In the genomic region with DNA sequence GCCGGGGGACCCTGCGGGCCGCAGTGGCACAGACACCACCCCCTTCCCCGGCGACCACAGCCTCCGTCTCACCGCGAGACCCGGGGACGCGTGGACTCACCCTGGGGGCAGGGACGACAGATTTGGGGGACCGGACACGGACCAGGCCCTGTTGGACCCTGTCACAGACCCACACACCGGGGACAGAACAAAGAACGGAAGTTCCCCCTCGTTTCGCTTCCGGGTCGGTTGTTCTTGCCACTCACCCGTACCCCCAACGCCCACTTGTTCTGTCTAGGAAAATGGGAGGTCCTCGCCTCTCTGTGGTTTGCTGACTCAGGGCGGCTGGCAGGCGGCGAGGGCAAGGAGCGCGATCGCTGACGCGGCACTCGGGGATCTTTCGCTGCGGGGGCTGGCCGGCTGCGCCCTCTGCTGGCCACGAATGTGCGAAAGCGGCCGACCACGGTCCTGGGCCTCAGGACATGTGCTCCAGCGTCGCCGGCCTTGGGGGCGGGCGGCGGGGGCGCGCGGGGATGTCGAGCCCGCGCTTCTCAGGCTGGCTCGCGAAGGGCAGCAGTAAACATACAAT, we compare ENCODE assay signal across 1 cellular context.
TF ChIP-seq lines count a peak whose summit lies in the region.

A gene (minus strand): TSS at position 189 of the 568 bp plus-strand sequence. CDS start 4,366 bp downstream, outside the sequence.

TF ChIP-seq in liver, 16 proteins besides CTCF, POLR2A, EP300 and RAD21 (continued from another document):
- TF ChIP-seq, protein P1, sequence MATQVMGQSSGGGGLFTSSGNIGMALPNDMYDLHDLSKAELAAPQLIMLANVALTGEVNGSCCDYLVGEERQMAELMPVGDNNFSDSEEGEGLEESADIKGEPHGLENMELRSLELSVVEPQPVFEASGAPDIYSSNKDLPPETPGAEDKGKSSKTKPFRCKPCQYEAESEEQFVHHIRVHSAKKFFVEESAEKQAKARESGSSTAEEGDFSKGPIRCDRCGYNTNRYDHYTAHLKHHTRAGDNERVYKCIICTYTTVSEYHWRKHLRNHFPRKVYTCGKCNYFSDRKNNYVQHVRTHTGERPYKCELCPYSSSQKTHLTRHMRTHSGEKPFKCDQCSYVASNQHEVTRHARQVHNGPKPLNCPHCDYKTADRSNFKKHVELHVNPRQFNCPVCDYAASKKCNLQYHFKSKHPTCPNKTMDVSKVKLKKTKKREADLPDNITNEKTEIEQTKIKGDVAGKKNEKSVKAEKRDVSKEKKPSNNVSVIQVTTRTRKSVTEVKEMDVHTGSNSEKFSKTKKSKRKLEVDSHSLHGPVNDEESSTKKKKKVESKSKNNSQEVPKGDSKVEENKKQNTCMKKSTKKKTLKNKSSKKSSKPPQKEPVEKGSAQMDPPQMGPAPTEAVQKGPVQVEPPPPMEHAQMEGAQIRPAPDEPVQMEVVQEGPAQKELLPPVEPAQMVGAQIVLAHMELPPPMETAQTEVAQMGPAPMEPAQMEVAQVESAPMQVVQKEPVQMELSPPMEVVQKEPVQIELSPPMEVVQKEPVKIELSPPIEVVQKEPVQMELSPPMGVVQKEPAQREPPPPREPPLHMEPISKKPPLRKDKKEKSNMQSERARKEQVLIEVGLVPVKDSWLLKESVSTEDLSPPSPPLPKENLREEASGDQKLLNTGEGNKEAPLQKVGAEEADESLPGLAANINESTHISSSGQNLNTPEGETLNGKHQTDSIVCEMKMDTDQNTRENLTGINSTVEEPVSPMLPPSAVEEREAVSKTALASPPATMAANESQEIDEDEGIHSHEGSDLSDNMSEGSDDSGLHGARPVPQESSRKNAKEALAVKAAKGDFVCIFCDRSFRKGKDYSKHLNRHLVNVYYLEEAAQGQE (IDR thresholded peaks at IDR 0.05): peak; percentile 85
- TF ChIP-seq YY1 (IDR thresholded peaks at IDR 0.05) (peak; percentile 83), EGR1 (IDR thresholded peaks at IDR 0.05; ENCODE audit: low read depth in 2 of 2) (peak; percentile 90 to 96), HNF4A (conservative IDR thresholded peaks at IDR 0.05) (peak; percentile 65 to 70)
